ENCODE assay signal across 7 cellular contexts in genomic region chr2:950627-950992, GRCh38. TPM values are rescaled to one million over a fixed set of nuclear protein-coding genes. Genes with fewer than 3 reads are reported as not detected.
A peak's percentile ranks its signal among the peaks of the same experiment; 100 is the strongest.
DNase-seq lines count a peak whose midpoint lies in the region; ATAC-seq and TF ChIP-seq lines count a peak whose summit lies in the region.

SNTG2 (plus strand) TSS chr2:950849; CDS start chr2:950997, 148 bp downstream.

- H3T11ph ChIP-seq in H9 (ENCODE audit: low read length) = no peak within 1 kb of the TSS

- no peaks in the 10 kb centered on the region; a peak in 2 of 5 replicates for H3K9me3 Mint-ChIP-seq in H9

- no peak within 1 kb of the TSS for H2BK5ac ChIP-seq in H9 (ENCODE audit: insufficient read length, low read length)

- peaks cover 2% of the 10 kb centered on the region; the same call in 1 of the 2 replicates for H3K79me2 ChIP-seq in H9 (ENCODE audit: insufficient read depth, low read length)

- no peak within 1 kb of the TSS for H2BK20ac ChIP-seq in H9 (ENCODE audit: low read depth, low read length, poor library complexity, severe bottlenecking)

- H4K8ac ChIP-seq in H9 (replicated peaks; ENCODE audit: insufficient read length, low read depth, low read length) = no peak within 1 kb of the TSS

- H2BK12ac ChIP-seq in H9 (ENCODE audit: insufficient read length, low read depth, low read length) = no peak within 1 kb of the TSS

- H3K4ac ChIP-seq in H9 (ENCODE audit: low read depth, low read length) = no peak within 1 kb of the TSS

- H4K20me1 ChIP-seq in H9 (ENCODE audit: control insufficient read depth, insufficient read depth, insufficient read length) = no peaks in the 10 kb centered on the region

- in situ Hi-C loops in T47D (cut with HindIII; ENCODE audit: low pct_unique_long_range_greater_than_20kb, low sequenced_read_pairs) = no loop called here

- peak within 1 kb of the TSS; percentile 82 for H3K4me2 ChIP-seq in H9 (ENCODE audit: insufficient read depth, insufficient read length, low read length)

- H3K36me3 Mint-ChIP-seq in H9 (ENCODE audit: insufficient read depth in 1 of 3, low read depth in 3 of 3) = peaks cover 0 to 3% (median 0%) of the 10 kb centered on the region in 3 experiments; a peak in 2 of 7 replicates

- peak within 1 kb of the TSS; percentile 33 for H3K9ac ChIP-seq in H9 (ENCODE audit: extremely low read depth, insufficient read length, low read length)

- H3K4me1 Mint-ChIP-seq in H9 = peaks cover 62 to 68% of the 10 kb centered on the region in 2 experiments

- H3K27ac ChIP-seq in H9 (ENCODE audit: insufficient read length, low read depth, low read length) (no peak within 1 kb of the TSS), right lobe of liver (no peak within 1 kb of the TSS)

- peaks cover 15% of the 10 kb centered on the region for H3K23me2 ChIP-seq in H9 (ENCODE audit: insufficient read length, low read depth, low read length, poor library complexity, severe bottlenecking)

- peak within 1 kb of the TSS; percentile 12 for H3K14ac ChIP-seq in H9 (ENCODE audit: insufficient read depth, low read length)

- H3K79me1 ChIP-seq in H9 (ENCODE audit: insufficient read depth, low read depth, low read length, poor library complexity, severe bottlenecking) = peaks cover 4% of the 10 kb centered on the region

- H3K27ac Mint-ChIP-seq in H9 = peak within 1 kb of the TSS; percentile 67 to 92 (median 75); a peak in 5 of 7 replicates

- H3K27me3 Mint-ChIP-seq in H9 (ENCODE audit: low read depth) = peaks cover 11% of the 10 kb centered on the region

- H3K9me3 ChIP-seq in H9 (ENCODE audit: control insufficient read depth, low read depth, low read length) (no peaks in the 10 kb centered on the region), right lobe of liver (no peaks in the 10 kb centered on the region)

- TF ChIP-seq CTCF in H9 (conservative IDR thresholded peaks at IDR 0.05) (no peak), right lobe of liver (IDR thresholded peaks at IDR 0.05) (no peak)

- H3K4me3 ChIP-seq in right lobe of liver = peak within 1 kb of the TSS; percentile 26 to 45 (median 45)

- intact Hi-C loops in right lobe of liver (cut with DNase I) = no loop called here

- no peak within 1 kb of the TSS for H2AFZ ChIP-seq in H9 (ENCODE audit: low read length)

- H3K4me3 Mint-ChIP-seq in H9 = peak within 1 kb of the TSS; percentile 74 to 88

- H3K36me3 ChIP-seq in right lobe of liver = no peaks in the 10 kb centered on the region

- H4K91ac ChIP-seq in H9 (ENCODE audit: insufficient read length, low read depth, low read length) = no peak within 1 kb of the TSS

- no peak within 1 kb of the TSS for H2AK5ac ChIP-seq in H9 (ENCODE audit: insufficient read length, low read length)

- DNase-seq in H9 (peak; percentile 53), T-helper 2 cell (peak in 3 of 5 experiments; percentile 20 to 53 (median 26)), T47D (ENCODE audit: low read depth in 1 of 2, low spot score in 1 of 2) (peak; percentile 29 to 55), right lobe of liver (peak in 2 of 3 donors; percentile 54), GM19240 (ENCODE audit: insufficient read length, low spot score) (no peak)
- peak; percentile 19 to 36 for DNase-seq in stimulated activated CD8-positive, alpha-beta memory T cell treated with anti-CD3 and anti-CD28 coated beads, Interleukin-7, amount 100 ng/mL, for 1 hour (ENCODE audit: low read depth in 2 of 2)

- ATAC-seq in right lobe of liver (peak; percentile 91 to 93 (median 92)), HG02870 (IDR thresholded peaks at IDR 0.05; ENCODE audit: unreplicated experiment) (no peak)

- no peak within 1 kb of the TSS for H3K56ac ChIP-seq in H9 (ENCODE audit: insufficient read length, low read depth, low read length)

- peak within 1 kb of the TSS; percentile 44 for H3K18ac ChIP-seq in H9 (ENCODE audit: insufficient read length, low read depth, low read length)

- no peak within 1 kb of the TSS for H2BK15ac ChIP-seq in H9 (ENCODE audit: low read depth, low read length)

- H3K27me3 ChIP-seq in H9 (ENCODE audit: insufficient read depth, low read length) (no peaks in the 10 kb centered on the region), right lobe of liver (peaks cover 0 to 23% of the 10 kb centered on the region in 2 donors)

- H3K4me1 ChIP-seq in H9 (ENCODE audit: insufficient read depth, low read length) = peaks cover 10% of the 10 kb centered on the region
- H3K4me1 ChIP-seq in right lobe of liver = peaks cover 0 to 10% (median 5%) of the 10 kb centered on the region in 4 donors

- WGBS in H9 (ENCODE audit: extremely low coverage, insufficient read length, low lambda C conversion rate) = no CpG with 5 or more reads among the region's 51 CpGs
- 7% methylated on average over 6 of the region's 51 CpGs for WGBS in right lobe of liver (ENCODE audit: insufficient coverage, low coverage, low lambda C conversion rate, missing lambda C conversion rate)

- no peak within 1 kb of the TSS for H2BK120ac ChIP-seq in H9 (ENCODE audit: low read depth, low read length, poor library complexity, severe bottlenecking)

- no peak within 1 kb of the TSS for H4K5ac ChIP-seq in H9 (ENCODE audit: insufficient read length, low read depth, low read length)

- no peak for TF ChIP-seq POLR2A in right lobe of liver (IDR thresholded peaks at IDR 0.05)

- H3K23ac ChIP-seq in H9 (ENCODE audit: insufficient read length, low read depth, low read length) = no peak within 1 kb of the TSS

RNA-seq across cellular contexts. Expression of gene SNTG2, which starts in this region (rescaled TPM):
- 12.7 and 13.2 TPM in 2 replicates for total RNA-seq in H9 (2021)
- not detected for total RNA-seq in right lobe of liver

Comparison
In these comparisons a context has a peak if more than half of its experiments do, and no peak if none do; other contexts are left out.
1. RNA of gene SNTG2 (total RNA-seq): 12.7 to 13.2 TPM in H9; not detected in right lobe of liver; every median in the first group is over 10 times any median in the second.
2. Peak in DNase-seq, ATAC-seq and H3K4me3 ChIP-seq in right lobe of liver; RNA of the gene not detected or under 1 TPM.